Comparison of ENCODE assay signal across 25 cellular contexts in genomic region chr11:3008746-3009336, GRCh38. TPM values are rescaled to one million over a fixed set of nuclear protein-coding genes. Genes with fewer than 3 reads are reported as not detected.
DNase-seq lines count a peak whose midpoint lies in the region; ATAC-seq and TF ChIP-seq lines count a peak whose summit lies in the region.
"Had no signal": no experiment of that assay in that cellular context is flagged by ENCODE, and none has a peak within 500 bp of the region (broad histone marks: within the 10 kb centered on the region; RNA-seq: fewer than 3 reads in every experiment).

No MANE protein-coding gene starts in this region.

- H3K27me3 ChIP-seq in right lobe of liver = no peaks in the 10 kb centered on the region
- H3K27me3 ChIP-seq: upper lobe of left lung had no signal

- peak overlapping the region; percentile 92 for H3K27ac Mint-ChIP-seq in T-helper 1 cell treated with Interleukin-12 subunit alpha and Interleukin-12 subunit beta and Interleukin-4 antibody, amounts not matched to agents 30 μg/mL and 1 μg/mL, for 36 hours
- peak overlapping the region; percentile 59 to 82 for H3K27ac Mint-ChIP-seq in stimulated activated naive CD8-positive, alpha-beta T cell treated with anti-CD3 and anti-CD28 coated beads, Interleukin-15, amount 100 ng/mL, for 72 hours
- H3K27ac Mint-ChIP-seq: mesothelial cell of epicardium had no signal

- 100% methylated on average over 3 of the region's 9 CpGs for WGBS in right lobe of liver (ENCODE audit: insufficient coverage, low coverage, low lambda C conversion rate, missing lambda C conversion rate)

- H3K9me3 ChIP-seq in right lobe of liver = no peaks in the 10 kb centered on the region
- H3K9me3 ChIP-seq: prostate gland, upper lobe of left lung had no signal

- no peak for ATAC-seq in stimulated activated naive CD8-positive, alpha-beta T cell treated with anti-CD3 and anti-CD28 coated beads, Interleukin-15, amount 100 ng/mL, for 72 hours
- ATAC-seq in stimulated activated naive CD8-positive, alpha-beta T cell treated with anti-CD3 and anti-CD28 coated beads, Interleukin-15, Interleukin-2, amounts not matched to agents 100 U/mL and 50 U/mL, for 24 hours = no peak
- ATAC-seq in right lobe of liver = no peak
- ATAC-seq in GM18861 (IDR thresholded peaks at IDR 0.05; ENCODE audit: unreplicated experiment) = no peak
- ATAC-seq in left lobe of liver = no peak
- ATAC-seq in HG03175 (IDR thresholded peaks at IDR 0.05; ENCODE audit: unreplicated experiment) = no peak
- ATAC-seq: effector memory CD8-positive, alpha-beta T cell; left colon had no signal

- no peak overlapping the region for H3K27ac ChIP-seq in right lobe of liver
- H3K27ac ChIP-seq: 22Rv1, prostate gland, skin epidermis, upper lobe of left lung, WERI-Rb-1 had no signal

- DNase-seq in T-helper 1 cell (no peak), right lobe of liver (peak in 2 of 3 donors; percentile 10 to 17), left lobe of liver (ENCODE audit: low spot score) (no peak)
- DNase-seq in stimulated activated naive CD8-positive, alpha-beta T cell treated with anti-CD3 and anti-CD28 coated beads, Interleukin-15, amount 100 ng/mL, for 72 hours = no peak
- DNase-seq in stimulated activated naive CD8-positive, alpha-beta T cell treated with anti-CD3 and anti-CD28 coated beads, Interleukin-15, Interleukin-2, amounts not matched to agents 100 U/mL and 50 U/mL, for 24 hours = no peak
- DNase-seq: activated effector memory CD4-positive, alpha-beta T cell treated with anti-CD3 and anti-CD28 coated beads, Interleukin-2, amount 50 U/mL, for 16 hours; effector memory CD8-positive, alpha-beta T cell; H7; KBM-7; NCI-H187 treated with DMSO at 0.1 percent for 48 hours; NCI-H2227 treated with DMSO at 0.1 percent for 48 hours; NCI-H774; SIG-M5; stimulated activated CD4-positive, alpha-beta T cell treated with anti-CD3 and anti-CD28 coated beads, Interleukin-2, amount 100 ng/mL, for 48 hours; upper lobe of left lung; WERI-Rb-1 had no signal

- TF ChIP-seq POLR2A in right lobe of liver (IDR thresholded peaks at IDR 0.05) = no peak

- no peaks in the 10 kb centered on the region for H3K27me3 Mint-ChIP-seq in T-helper 1 cell treated with Interleukin-12 subunit alpha and Interleukin-12 subunit beta and Interleukin-4 antibody, amounts not matched to agents 30 μg/mL and 1 μg/mL, for 36 hours (ENCODE audit: low read depth)
- H3K27me3 Mint-ChIP-seq in stimulated activated naive CD8-positive, alpha-beta T cell treated with anti-CD3 and anti-CD28 coated beads, Interleukin-15, amount 100 ng/mL, for 72 hours = no peaks in the 10 kb centered on the region
- H3K27me3 Mint-ChIP-seq: effector memory CD8-positive, alpha-beta T cell had no signal

- no peaks in the 10 kb centered on the region for H3K9me3 Mint-ChIP-seq in T-helper 1 cell treated with Interleukin-12 subunit alpha and Interleukin-12 subunit beta and Interleukin-4 antibody, amounts not matched to agents 30 μg/mL and 1 μg/mL, for 36 hours
- H3K9me3 Mint-ChIP-seq in stimulated activated naive CD8-positive, alpha-beta T cell treated with anti-CD3 and anti-CD28 coated beads, Interleukin-15, amount 100 ng/mL, for 72 hours = no peaks in the 10 kb centered on the region
- H3K9me3 Mint-ChIP-seq: effector memory CD8-positive, alpha-beta T cell; mesothelial cell of epicardium; neural crest cell had no signal

- no peak overlapping the region for H3K4me3 ChIP-seq in right lobe of liver
- H3K4me3 ChIP-seq: prostate gland, skin epidermis, upper lobe of left lung had no signal

- H3K4me1 ChIP-seq in right lobe of liver = no peaks in the 10 kb centered on the region
- H3K4me1 ChIP-seq: prostate gland had no signal

- no peak overlapping the region for H3K4me3 Mint-ChIP-seq in T-helper 1 cell treated with Interleukin-12 subunit alpha and Interleukin-12 subunit beta and Interleukin-4 antibody, amounts not matched to agents 30 μg/mL and 1 μg/mL, for 36 hours
- peak overlapping the region in 1 of 2 donors; percentile 31 for H3K4me3 Mint-ChIP-seq in stimulated activated naive CD8-positive, alpha-beta T cell treated with anti-CD3 and anti-CD28 coated beads, Interleukin-15, amount 100 ng/mL, for 72 hours
- H3K4me3 Mint-ChIP-seq: effector memory CD8-positive, alpha-beta T cell; mesothelial cell of epicardium; neural crest cell had no signal

- no peak for TF ChIP-seq CTCF in right lobe of liver (IDR thresholded peaks at IDR 0.05)

- peaks cover 23% of the 10 kb centered on the region for H3K4me1 Mint-ChIP-seq in T-helper 1 cell treated with Interleukin-12 subunit alpha and Interleukin-12 subunit beta and Interleukin-4 antibody, amounts not matched to agents 30 μg/mL and 1 μg/mL, for 36 hours (ENCODE audit: low read depth)
- H3K4me1 Mint-ChIP-seq in stimulated activated naive CD8-positive, alpha-beta T cell treated with anti-CD3 and anti-CD28 coated beads, Interleukin-15, amount 100 ng/mL, for 72 hours = peaks cover 97% of the 10 kb centered on the region
- H3K4me1 Mint-ChIP-seq: mesothelial cell of epicardium, neural crest cell had no signal

- intact Hi-C loops in right lobe of liver (cut with DNase I) = no loop called here

- peaks cover 45% of the 10 kb centered on the region for H3K36me3 Mint-ChIP-seq in T-helper 1 cell treated with Interleukin-12 subunit alpha and Interleukin-12 subunit beta and Interleukin-4 antibody, amounts not matched to agents 30 μg/mL and 1 μg/mL, for 36 hours (ENCODE audit: low read depth)

- H3K36me3 ChIP-seq in right lobe of liver = peaks cover 4 to 39% (median 23%) of the 10 kb centered on the region in 4 donors

RNA-seq across cellular contexts. Expression of gene NAP1L4, which starts 16.7 kb away (rescaled TPM):
- 10 to 100 TPM; 37.6 to 76.0 (median 56.9) TPM for total RNA-seq in right lobe of liver
- 42.2 TPM for total RNA-seq in left lobe of liver

RNA-seq across cellular contexts. Expression of gene CARS1, which starts 48.4 kb away (rescaled TPM):
- total RNA-seq in right lobe of liver = 10 to 100 TPM; 17.3 to 44.7 (median 22.7) TPM
- 21.0 TPM for total RNA-seq in left lobe of liver

Comparison
In these comparisons a context has a peak if more than half of its experiments do, and no peak if none do; other contexts are left out.
1. DNase-seq: peak in right lobe of liver (2 of 3); none in T-helper 1 cell (0 of 5), stimulated activated naive CD8-positive, alpha-beta T cell treated with anti-CD3 and anti-CD28 coated beads, Interleukin-15, amount 100 ng/mL, for 72 hours (0 of 2), stimulated activated naive CD8-positive, alpha-beta T cell treated with anti-CD3 and anti-CD28 coated beads, Interleukin-15, Interleukin-2, amounts not matched to agents 100 U/mL and 50 U/mL, for 24 hours (single experiment) and left lobe of liver (single experiment).